In genomic region chr2:170714156-170715061, GRCh38 we compare ENCODE assay signal across 8 cellular contexts. TPM values are rescaled to one million over a fixed set of nuclear protein-coding genes. Genes with fewer than 3 reads are reported as not detected.
DNase-seq lines count a peak whose midpoint lies in the region; ATAC-seq and FAIRE-seq lines count a peak whose summit lies in the region.

No MANE protein-coding gene starts in this region.

- no peak for FAIRE-seq in small intestine (lab: Jason Lieb, UNC)

- H3K36me3 ChIP-seq in iPS-15b (ENCODE audit: control insufficient read depth, insufficient read depth, low read length) (no peaks in the 10 kb centered on the region), small intestine (ENCODE audit: control insufficient read depth in 2 of 2, insufficient read depth in 2 of 2, low read length in 2 of 2) (no peaks in the 10 kb centered on the region)

- H3K27me3 ChIP-seq in iPS-15b (ENCODE audit: control insufficient read depth, insufficient read depth, low read length), result peaks cover 88% of the 10 kb centered on the region
- peaks cover 10 to 34% of the 10 kb centered on the region in 2 donors for H3K27me3 ChIP-seq in small intestine (ENCODE audit: control insufficient read depth in 2 of 2, insufficient read depth in 2 of 2, low read length in 2 of 2)

- H3K27ac ChIP-seq in small intestine (ENCODE audit: low read depth in 1 of 2, low read length in 1 of 2), result peak overlapping the region in 1 of 2 donors; percentile 13

- no peaks in the 10 kb centered on the region for H3K9me3 ChIP-seq in iPS-15b (ENCODE audit: control insufficient read depth, insufficient read depth, low read length)
- H3K9me3 ChIP-seq in small intestine (ENCODE audit: control insufficient read depth, low read depth), result no peaks in the 10 kb centered on the region

- no peak overlapping the region for H3K9ac ChIP-seq in iPS-15b (ENCODE audit: low read depth, low read length)

- H3K4me1 Mint-ChIP-seq in activated naive CD8-positive, alpha-beta T cell (ENCODE audit: low read depth), result peaks cover 37% of the 10 kb centered on the region

- H3K27me3 Mint-ChIP-seq in activated naive CD8-positive, alpha-beta T cell, result peaks cover 48% of the 10 kb centered on the region

- no peak overlapping the region for H3K27ac Mint-ChIP-seq in activated naive CD8-positive, alpha-beta T cell

- H3K4me3 Mint-ChIP-seq in activated naive CD8-positive, alpha-beta T cell, result peak overlapping the region; percentile 93

- ATAC-seq in HG03460 (IDR thresholded peaks at IDR 0.05; ENCODE audit: unreplicated experiment), result no peak

- 1% methylated on average over 49 to 74 of the region's 74 CpGs for WGBS in small intestine, 3 donors

- DNase-seq in DMS79 treated with DMSO at 0.1 percent for 48 hours (lab: John Stamatoyannopoulos, UW) (peak; percentile 25), Kasumi-1 (lab: John Stamatoyannopoulos, UW) (peak; percentile 48 to 53), small intestine (peak; percentile 79), NCI-H446 treated with DMSO at 0.1 percent for 48 hours (lab: John Stamatoyannopoulos, UW) (no peak), RPMI8226 (no peak)

- H3K36me3 Mint-ChIP-seq in activated naive CD8-positive, alpha-beta T cell, result no peaks in the 10 kb centered on the region

- H3K4me3 ChIP-seq in iPS-15b (ENCODE audit: low read depth, low read length) (peak overlapping the region; percentile 66), small intestine (ENCODE audit: low read depth in 1 of 2, low read length in 2 of 2) (peak overlapping the region in 1 of 2 donors; percentile 61)

- H3K9me3 Mint-ChIP-seq in activated naive CD8-positive, alpha-beta T cell (ENCODE audit: low read depth), result no peaks in the 10 kb centered on the region

- H3K4me1 ChIP-seq in iPS-15b (ENCODE audit: control insufficient read depth, insufficient read depth, low read length) (peaks cover 10% of the 10 kb centered on the region), small intestine (ENCODE audit: control insufficient read depth in 2 of 2, insufficient read depth in 1 of 2, low read depth in 1 of 2, low read length in 1 of 2) (peaks cover 3 to 5% of the 10 kb centered on the region in 2 donors)

RNA-seq across cellular contexts. Expression of gene SP5, which starts 0.7 kb away (rescaled TPM):
- polyA plus RNA-seq in small intestine, result 1 to 10 TPM in 2 of 3 donors, under 1 TPM in 1; 0.54 to 1.1 (median 1.1) TPM

RNA-seq across cellular contexts. Expression of gene ERICH2, which starts 55.8 kb away (rescaled TPM):
- polyA plus RNA-seq in small intestine, result under 1 TPM in 1 of 3 donors, not detected in 2; 0.28 TPM

Comparison
In these comparisons a context has a peak if more than half of its experiments do, and no peak if none do; other contexts are left out.
1. DNase-seq: peak in DMS79 treated with DMSO at 0.1 percent for 48 hours (single experiment), Kasumi-1 (2 of 2) and small intestine (single experiment); none in NCI-H446 treated with DMSO at 0.1 percent for 48 hours (single experiment) and RPMI8226 (single experiment).